In genomic region chr3:192130534-192131132, GRCh38 we compare ENCODE assay signal across 8 cellular contexts.
DNase-seq lines count a peak whose midpoint lies in the region; TF ChIP-seq lines count a peak whose summit lies in the region.

No MANE protein-coding gene starts in this region.

- no peak overlapping the region for H3K4me2 ChIP-seq in Karpas-422 (ENCODE audit: low read depth, low read length, poor library complexity, severe bottlenecking)

- 0 out of 2 replicates have a peak, but pooled peaks cover 3% of the 10 kb centered on the region for H3K4me1 ChIP-seq in Karpas-422 (ENCODE audit: low read length)

- H3K9me2 ChIP-seq in Karpas-422 (replicated peaks; ENCODE audit: insufficient read depth, low read length), result no peaks in the 10 kb centered on the region

- DNase-seq in A172 (ENCODE audit: low spot score), result peak; percentile 69
- DNase-seq in GM03348 (ENCODE audit: low spot score), result peak; percentile 19
- peak; percentile 23 for DNase-seq in H7
- DNase-seq in Karpas-422, result peak; percentile 90
- DNase-seq in SW 1271 (lab: John Stamatoyannopoulos, UW), result peak; percentile 27 to 68
- no peak for DNase-seq in foreskin fibroblast
- DNase-seq in pons (ENCODE audit: low spot score), result peak; percentile 79
- no peak for DNase-seq in T-helper 9 cell

- H3K9ac ChIP-seq in Karpas-422 (ENCODE audit: low read length), result no peak overlapping the region

- peak; percentile 39 for TF ChIP-seq CTCF in foreskin fibroblast (IDR thresholded peaks at IDR 0.05; ENCODE audit: low read depth, low read length)

- H2AFZ ChIP-seq in Karpas-422 (ENCODE audit: low read length), result no peak overlapping the region

- no peaks in the 10 kb centered on the region for H3K79me2 ChIP-seq in Karpas-422 (ENCODE audit: low read length)

- no peaks in the 10 kb centered on the region for H4K20me1 ChIP-seq in Karpas-422 (ENCODE audit: insufficient read depth, low read depth, low read length)

- H3K27me3 ChIP-seq in H7 (ENCODE audit: control insufficient read depth, insufficient read depth, low read length) (no peaks in the 10 kb centered on the region), Karpas-422 (ENCODE audit: low read length) (no peaks in the 10 kb centered on the region)

- H3K4me3 ChIP-seq in H7 (ENCODE audit: insufficient read depth, low read depth, low read length) (no peak overlapping the region), Karpas-422 (ENCODE audit: low read length) (no peak overlapping the region), foreskin fibroblast (ENCODE audit: low read depth in 1 of 2, low read length in 2 of 2) (no peak overlapping the region)

- H3K36me3 ChIP-seq in H7 (replicated peaks; ENCODE audit: control insufficient read depth, insufficient read depth, low read length) (no peaks in the 10 kb centered on the region), Karpas-422 (ENCODE audit: insufficient read depth, low read length) (no peaks in the 10 kb centered on the region)

- H3K9me3 ChIP-seq in Karpas-422 (ENCODE audit: low read length), result no peaks in the 10 kb centered on the region

- H3K27ac ChIP-seq in Karpas-422 (ENCODE audit: low read length), result no peak overlapping the region

Comparison
In these comparisons a context has a peak if more than half of its experiments do, and no peak if none do; other contexts are left out.
1. DNase-seq: peak in A172 (single experiment), GM03348 (single experiment), H7 (single experiment), Karpas-422 (single experiment), SW 1271 (2 of 2) and pons (single experiment); none in foreskin fibroblast (0 of 2) and T-helper 9 cell (single experiment).